Comparison of ENCODE assay signal across 16 cellular contexts in genomic region chr2:150232871-150233270, GRCh38.
DNase-seq lines count a peak whose midpoint lies in the region; ATAC-seq and TF ChIP-seq lines count a peak whose summit lies in the region.
"Had no signal": no experiment of that assay in that cellular context is flagged by ENCODE, and none has a peak within 500 bp of the region (broad histone marks: within the 10 kb centered on the region; RNA-seq: fewer than 3 reads in every experiment).

No MANE protein-coding gene starts in this region.

- H3K9ac ChIP-seq in IMR-90 (ENCODE audit: low read depth, low read length) (no peak overlapping the region), SK-N-MC (ENCODE audit: insufficient read length) (no peak overlapping the region)
- H3K9ac ChIP-seq: BLaER1 treated with 17β-estradiol and CSF1 and Interleukin-3, amounts not matched to agents 10 nM and 100 nM had no signal

- peak overlapping the region; percentile 83 for H2BK15ac ChIP-seq in IMR-90 (ENCODE audit: low read depth, low read length)

- H3K27ac ChIP-seq in IMR-90 (ENCODE audit: insufficient read depth, low read length) (no peak overlapping the region), SK-N-MC (no peak overlapping the region)
- no peak overlapping the region for H3K27ac ChIP-seq in CD4-positive, alpha-beta T cell (ENCODE audit: low read depth, low read length)
- H3K27ac ChIP-seq: BLaER1 treated with 17β-estradiol and CSF1 and Interleukin-3, amounts not matched to agents 10 nM and 100 nM had no signal

- H3K4me1 ChIP-seq in IMR-90 (ENCODE audit: control insufficient read depth, insufficient read depth, low read length) = peaks cover 6% of the 10 kb centered on the region
- H3K4me1 ChIP-seq: BLaER1 treated with 17β-estradiol and CSF1 and Interleukin-3, amounts not matched to agents 10 nM and 100 nM had no signal

- in situ Hi-C loops in IMR-90 (cut with MboI; ENCODE audit: low sequenced_read_pairs) = no loop called here

- H3K9me3 ChIP-seq in IMR-90 (ENCODE audit: control insufficient read depth, insufficient read depth, low read length) (no peaks in the 10 kb centered on the region), SK-N-MC (ENCODE audit: low read depth, low read length) (no peaks in the 10 kb centered on the region)
- H3K9me3 ChIP-seq in CD4-positive, alpha-beta T cell (ENCODE audit: control insufficient read depth, low read length) = no peaks in the 10 kb centered on the region
- H3K9me3 ChIP-seq: BLaER1 treated with 17β-estradiol and CSF1 and Interleukin-3, amounts not matched to agents 10 nM and 100 nM had no signal

- no peak overlapping the region for H2AK9ac ChIP-seq in IMR-90 (replicated peaks; ENCODE audit: low read depth, low read length, poor library complexity)

- H2BK20ac ChIP-seq in IMR-90 (ENCODE audit: low read depth, low read length) = peak overlapping the region; percentile 44; the same call in 1 of the 2 replicates

- no peak overlapping the region; the same call in 1 of the 2 replicates for H2BK120ac ChIP-seq in IMR-90 (ENCODE audit: low read depth, low read length)

- DNase-seq in NCI-H146 (lab: John Stamatoyannopoulos, UW) (peak; percentile 24), NCI-H146 treated with DMSO at 0.1 percent for 48 hours (lab: John Stamatoyannopoulos, UW; ENCODE audit: unreplicated experiment) (no peak), IMR-90 (no peak), SK-N-MC (ENCODE audit: low read depth, low spot score) (peak; percentile 47), amniotic stem cell (lab: John Stamatoyannopoulos, UW) (no peak), glutamatergic neuron (no peak)
- DNase-seq in CD4-positive, alpha-beta T cell = no peak
- DNase-seq: 8988T; ACHN; CD4-positive, CD25-positive, alpha-beta regulatory T cell; DMS153; DMS79 treated with DMSO at 0.1 percent for 48 hours; GDM1; HCEC 1CT; HFFc6 had no signal

- no peak overlapping the region for H3K4me3 Mint-ChIP-seq in CD4-positive, alpha-beta T cell
- no peak overlapping the region for H3K4me3 Mint-ChIP-seq in glutamatergic neuron (ENCODE audit: unreplicated experiment)
- H3K4me3 Mint-ChIP-seq: CD4-positive, CD25-positive, alpha-beta regulatory T cell; HFFc6 had no signal

- no peak overlapping the region for H3K4me2 ChIP-seq in IMR-90 (ENCODE audit: low read depth, low read length)
- H3K4me2 ChIP-seq: BLaER1 treated with 17β-estradiol and CSF1 and Interleukin-3, amounts not matched to agents 10 nM and 100 nM had no signal

- no peak overlapping the region for H3K56ac ChIP-seq in IMR-90 (ENCODE audit: extremely low read depth, insufficient read depth, low read length)

- peak overlapping the region; percentile 19; the same call in 1 of the 2 replicates for H4K91ac ChIP-seq in IMR-90 (ENCODE audit: insufficient read depth, low read depth, low read length)

- no peak for TF ChIP-seq POLR2A in IMR-90 (IDR thresholded peaks at IDR 0.05; ENCODE audit: low read depth, low read length)

- no peak overlapping the region for H3K4me3 ChIP-seq in IMR-90 (ENCODE audit: insufficient read depth, low read depth, low read length)
- H3K4me3 ChIP-seq in SK-N-MC = no peak overlapping the region
- H3K4me3 ChIP-seq: BLaER1 treated with 17β-estradiol and CSF1 and Interleukin-3, amounts not matched to agents 10 nM and 100 nM had no signal

- BruUV-seq in IMR-90 (replicated peaks; lab: Mats Ljungman, UMichigan) = no TSS peak

- H3K9me1 ChIP-seq in IMR-90 (ENCODE audit: insufficient read depth, low read length) = no peaks in the 10 kb centered on the region; the same call in 1 of the 2 replicates

- CTCF ChIA-PET in IMR-90 (lab: Yijun Ruan, JAX) = no interaction called here
- CTCF ChIA-PET in CD4-positive, alpha-beta T cell (lab: Charles Lee) = no interaction called here

- no peak overlapping the region for H3K27ac Mint-ChIP-seq in CD4-positive, alpha-beta T cell
- H3K27ac Mint-ChIP-seq in glutamatergic neuron (ENCODE audit: unreplicated experiment) = no peak overlapping the region
- H3K27ac Mint-ChIP-seq: CD4-positive, CD25-positive, alpha-beta regulatory T cell; HFFc6 had no signal

- H3K27me3 ChIP-seq in IMR-90 (ENCODE audit: control insufficient read depth, insufficient read depth, low read length) = no peaks in the 10 kb centered on the region
- H3K27me3 ChIP-seq in CD4-positive, alpha-beta T cell (ENCODE audit: control insufficient read depth, insufficient read depth, low read length) = no peaks in the 10 kb centered on the region
- H3K27me3 ChIP-seq: BLaER1 treated with 17β-estradiol and CSF1 and Interleukin-3, amounts not matched to agents 10 nM and 100 nM had no signal

- no peak for ATAC-seq in IMR-90 (ENCODE audit: low read depth)
- no peak for ATAC-seq in CD4-positive, alpha-beta T cell (ENCODE audit: poor library complexity)

- TF ChIP-seq RAD21 in IMR-90 (IDR thresholded peaks at IDR 0.05; ENCODE audit: low read length) = no peak

- no peak overlapping the region for H3K23ac ChIP-seq in IMR-90 (ENCODE audit: low read depth, low read length)

- H3K36me3 Mint-ChIP-seq in CD4-positive, alpha-beta T cell (ENCODE audit: low read depth) = no peaks in the 10 kb centered on the region
- H3K36me3 Mint-ChIP-seq in glutamatergic neuron (ENCODE audit: unreplicated experiment) = no peaks in the 10 kb centered on the region
- H3K36me3 Mint-ChIP-seq: CD4-positive, CD25-positive, alpha-beta regulatory T cell had no signal

- peak overlapping the region; percentile 72 for H3K4ac ChIP-seq in IMR-90 (ENCODE audit: low read depth, low read length)

- TF ChIP-seq CTCF in IMR-90 (conservative IDR thresholded peaks at IDR 0.05; ENCODE audit: low read depth, low read length) (no peak), glutamatergic neuron (IDR thresholded peaks at IDR 0.05; ENCODE audit: partially characterized antibody, unreplicated experiment) (no peak)
- TF ChIP-seq CTCF in CD4-positive, alpha-beta T cell (IDR thresholded peaks at IDR 0.05) = no peak

- H4K20me1 ChIP-seq in IMR-90 (ENCODE audit: insufficient read depth, low read length) = no peaks in the 10 kb centered on the region
- H4K20me1 ChIP-seq: BLaER1 treated with 17β-estradiol and CSF1 and Interleukin-3, amounts not matched to agents 10 nM and 100 nM had no signal

- no peak overlapping the region for H4K5ac ChIP-seq in IMR-90 (ENCODE audit: low read depth, low read length)

- no peak overlapping the region for H2BK5ac ChIP-seq in IMR-90 (ENCODE audit: low read depth, low read length, poor library complexity, severe bottlenecking)

- H4K8ac ChIP-seq in IMR-90 (ENCODE audit: low read depth in 2 of 2, low read length in 2 of 2) = no peak overlapping the region

- peak overlapping the region; percentile 50; the same call in 1 of the 2 replicates for H3K18ac ChIP-seq in IMR-90 (ENCODE audit: low read depth, low read length)

- peak overlapping the region; percentile 35; the same call in 1 of the 2 replicates for H3K14ac ChIP-seq in IMR-90 (replicated peaks; ENCODE audit: low read depth, low read length)

- H3K36me3 ChIP-seq in IMR-90 (ENCODE audit: control insufficient read depth, insufficient read depth, low read length) = no peaks in the 10 kb centered on the region
- no peaks in the 10 kb centered on the region for H3K36me3 ChIP-seq in SK-N-MC (ENCODE audit: insufficient read depth, low read length)
- H3K36me3 ChIP-seq: BLaER1 treated with 17β-estradiol and CSF1 and Interleukin-3, amounts not matched to agents 10 nM and 100 nM had no signal

- H3K9me3 Mint-ChIP-seq in CD4-positive, alpha-beta T cell = peaks cover 6% of the 10 kb centered on the region
- no peaks in the 10 kb centered on the region for H3K9me3 Mint-ChIP-seq in glutamatergic neuron (ENCODE audit: unreplicated experiment)
- H3K9me3 Mint-ChIP-seq: HFFc6 had no signal

- dilution Hi-C loops in IMR-90 (cut with HindIII; ENCODE audit: low sequenced_read_pairs, unreplicated experiment) = no loop called here

- intact Hi-C loops in IMR-90 (cut with micrococcal nuclease) = loop anchor here (5.0 kb wide), 1 partner anchor 106 kb away; no protein-coding TSS in a partner anchor
- intact Hi-C loops in CD4-positive, alpha-beta T cell (cut with DNase I, micrococcal nuclease) = no loop called here

- H3K27me3 Mint-ChIP-seq in CD4-positive, alpha-beta T cell = no peaks in the 10 kb centered on the region
- H3K27me3 Mint-ChIP-seq in glutamatergic neuron (ENCODE audit: unreplicated experiment) = no peaks in the 10 kb centered on the region
- H3K27me3 Mint-ChIP-seq: CD4-positive, CD25-positive, alpha-beta regulatory T cell had no signal

- H3K4me1 Mint-ChIP-seq in CD4-positive, alpha-beta T cell (ENCODE audit: low read depth) = no peaks in the 10 kb centered on the region
- H3K4me1 Mint-ChIP-seq in glutamatergic neuron (ENCODE audit: low read depth, unreplicated experiment) = no peaks in the 10 kb centered on the region
- H3K4me1 Mint-ChIP-seq: CD4-positive, CD25-positive, alpha-beta regulatory T cell had no signal

- peak overlapping the region; percentile 31 for H2AK5ac ChIP-seq in IMR-90 (ENCODE audit: low read depth, low read length)

- H2AFZ ChIP-seq in IMR-90 (replicated peaks; ENCODE audit: low read length, poor library complexity) = peak overlapping the region; percentile 34

- POLR2A ChIA-PET in IMR-90 (lab: Charles Lee; ENCODE audit: unreplicated experiment) = no interaction called here
- POLR2A ChIA-PET in CD4-positive, alpha-beta T cell (lab: Charles Lee) = no interaction called here

- H3K79me1 ChIP-seq in IMR-90 (ENCODE audit: low read depth in 1 of 2, low read length in 2 of 2) = no peaks in the 10 kb centered on the region

TF ChIP-seq in IMR-90, 13 proteins besides CTCF, POLR2A, EP300 and RAD21 (continues in another document):
- TF ChIP-seq USF2 (IDR thresholded peaks at IDR 0.05; ENCODE audit: low read depth, low read length) = no peak
- no peak for TF ChIP-seq MXI1 (IDR thresholded peaks at IDR 0.05; ENCODE audit: borderline replicate concordance, low read depth, low read length)
- no peak for TF ChIP-seq MAZ (IDR thresholded peaks at IDR 0.05; ENCODE audit: borderline replicate concordance, low read depth, low read length)
- TF ChIP-seq SMC3 (IDR thresholded peaks at IDR 0.05; ENCODE audit: low read depth, low read length) = no peak
- no peak for TF ChIP-seq BHLHE40 (IDR thresholded peaks at IDR 0.05; ENCODE audit: low read depth, low read length)
- no peak for TF ChIP-seq RCOR1 (IDR thresholded peaks at IDR 0.05; ENCODE audit: insufficient replicate concordance, low read length)

Comparison
In these comparisons a context has a peak if more than half of its experiments do, and no peak if none do; other contexts are left out.
1. DNase-seq: peak in NCI-H146 (single experiment) and SK-N-MC (single experiment); none in NCI-H146 treated with DMSO at 0.1 percent for 48 hours (single experiment), IMR-90 (single experiment), CD4-positive, alpha-beta T cell (0 of 10), amniotic stem cell (single experiment) and glutamatergic neuron (single experiment).